26 cellular contexts compared by ENCODE assay signal in the genomic region with DNA sequence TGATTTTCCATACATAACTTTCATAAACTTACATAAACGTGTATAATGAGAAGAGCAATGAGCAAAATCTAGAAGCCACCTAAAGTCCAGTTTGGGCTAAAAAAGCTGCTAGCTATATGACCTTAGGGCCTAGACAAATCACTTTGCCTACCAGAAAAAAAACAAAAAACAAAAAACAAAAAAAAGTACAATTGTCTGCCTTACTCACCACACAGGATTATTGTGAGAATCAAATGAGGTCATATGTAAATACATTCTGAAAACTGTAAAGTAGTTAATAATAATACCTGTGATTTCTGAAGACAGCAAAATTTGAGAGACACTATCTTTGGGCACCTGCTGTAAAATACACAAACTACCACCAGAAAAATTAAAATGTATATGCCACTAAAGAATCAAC. TPM values are rescaled to one million over a fixed set of nuclear protein-coding genes. Genes with fewer than 3 reads are reported as not detected.
DNase-seq lines count a peak whose midpoint lies in the region; ATAC-seq and TF ChIP-seq lines count a peak whose summit lies in the region.
"Had no signal": no experiment of that assay in that cellular context is flagged by ENCODE, and none has a peak within 500 bp of the region (broad histone marks: within the 10 kb centered on the region; RNA-seq: fewer than 3 reads in every experiment).

No MANE protein-coding gene starts in this region.

- ATAC-seq in CD4-positive, alpha-beta T cell (ENCODE audit: poor library complexity) = no peak
- no peak for ATAC-seq in HG02938 (IDR thresholded peaks at IDR 0.05; ENCODE audit: unreplicated experiment)
- ATAC-seq: gastroesophageal sphincter; GM23338; left colon; naive thymus-derived CD4-positive, alpha-beta T cell had no signal

- H3K27ac Mint-ChIP-seq in CD4-positive, alpha-beta T cell = no peak overlapping the region
- no peak overlapping the region for H3K27ac Mint-ChIP-seq in HFFc6
- no peak overlapping the region for H3K27ac Mint-ChIP-seq in activated CD4-positive, alpha-beta T cell treated with anti-CD3 and anti-CD28 coated beads, Interleukin-2, amount 10 ng/mL, durations not matched to agents 7 days and 5 days
- H3K27ac Mint-ChIP-seq: activated naive CD8-positive, alpha-beta T cell treated with anti-CD3 and anti-CD28 coated beads for 36 hours; GM23338; naive thymus-derived CD4-positive, alpha-beta T cell; T-helper 1 cell treated with Interleukin-12 subunit alpha and Interleukin-12 subunit beta and Interleukin-4 antibody, amounts not matched to agents 30 μg/mL and 1 μg/mL, for 36 hours had no signal

- no peaks in the 10 kb centered on the region for H3K9me3 ChIP-seq in CD4-positive, alpha-beta T cell (ENCODE audit: control insufficient read depth, low read length)
- H3K9me3 ChIP-seq in mammary epithelial cell (replicated peaks; ENCODE audit: insufficient read depth, low read length) = no peaks in the 10 kb centered on the region
- no peaks in the 10 kb centered on the region for H3K9me3 ChIP-seq in skeletal muscle satellite cell (replicated peaks; ENCODE audit: low read length)
- H3K9me3 ChIP-seq: ascending aorta, gastroesophageal sphincter, tibial nerve had no signal

- H3K4me3 ChIP-seq in mammary epithelial cell (replicated peaks in 1 of 3; ENCODE audit: insufficient read depth in 1 of 3, low read depth in 2 of 3, low read length in 3 of 3) = peak overlapping the region in 2 of 3 experiments; percentile 9 to 100
- H3K4me3 ChIP-seq in skeletal muscle satellite cell (ENCODE audit: low read length) = peak overlapping the region; percentile 85
- H3K4me3 ChIP-seq: ascending aorta, gastroesophageal sphincter, GM23338, tibial nerve had no signal

- POLR2A ChIA-PET in CD4-positive, alpha-beta T cell (lab: Charles Lee) = interaction anchor here (1.0 to 1.1 kb wide), 2 partner anchors 16 to 62 kb away, joined by 3 to 4 read pairs; no protein-coding TSS in a partner anchor
- POLR2A ChIA-PET in activated CD4-positive, alpha-beta T cell treated with anti-CD3 and anti-CD28 coated beads, Interleukin-2, amount 10 ng/mL, durations not matched to agents 7 days and 5 days (lab: Charles Lee) = no interaction called here

- intact Hi-C loops in CD4-positive, alpha-beta T cell (cut with DNase I, micrococcal nuclease) = loop anchor here (10.0 kb wide), 1 partner anchor 400 kb away; no protein-coding TSS in a partner anchor
- intact Hi-C loops in mammary epithelial cell (cut with micrococcal nuclease) = no loop called here

- H3K27me3 Mint-ChIP-seq in CD4-positive, alpha-beta T cell = no peaks in the 10 kb centered on the region
- H3K27me3 Mint-ChIP-seq in HFFc6 (ENCODE audit: insufficient read depth) = no peaks in the 10 kb centered on the region
- H3K27me3 Mint-ChIP-seq in activated CD4-positive, alpha-beta T cell treated with anti-CD3 and anti-CD28 coated beads, Interleukin-2, amount 10 ng/mL, durations not matched to agents 7 days and 5 days = no peaks in the 10 kb centered on the region
- H3K27me3 Mint-ChIP-seq: activated naive CD8-positive, alpha-beta T cell treated with anti-CD3 and anti-CD28 coated beads for 36 hours; central memory CD8-positive, alpha-beta T cell had no signal

- H3K79me2 ChIP-seq in mammary epithelial cell (ENCODE audit: insufficient read depth, low read length) = peaks cover 91% of the 10 kb centered on the region

- BruUV-seq in mammary epithelial cell (replicated peaks; lab: Mats Ljungman, UMichigan) = no TSS peak

- H3K27me3 ChIP-seq in CD4-positive, alpha-beta T cell (ENCODE audit: control insufficient read depth, insufficient read depth, low read length) = no peaks in the 10 kb centered on the region
- H3K27me3 ChIP-seq in mammary epithelial cell (ENCODE audit: insufficient read depth, low read length) (no peaks in the 10 kb centered on the region), skeletal muscle satellite cell (ENCODE audit: control insufficient read depth, insufficient read depth, low read length) (no peaks in the 10 kb centered on the region)
- H3K27me3 ChIP-seq: ascending aorta, gastroesophageal sphincter, tibial nerve had no signal

- CTCF ChIA-PET in CD4-positive, alpha-beta T cell (lab: Charles Lee) = interaction anchor here (0.7 to 3.3 kb wide), 2 partner anchors 9 to 398 kb away, joined by 3 to 13 read pairs; no protein-coding TSS in a partner anchor
- CTCF ChIA-PET in mammary epithelial cell (lab: Charles Lee; ENCODE audit: low non-redundant PET) = no interaction called here
- CTCF ChIA-PET in activated CD4-positive, alpha-beta T cell treated with anti-CD3 and anti-CD28 coated beads, Interleukin-2, amount 10 ng/mL, durations not matched to agents 7 days and 5 days (lab: Charles Lee) = interaction anchor here (1.3 kb wide), 1 partner anchor 253 kb away, joined by 3 read pairs; no protein-coding TSS in a partner anchor

- H3K36me3 ChIP-seq in mammary epithelial cell (ENCODE audit: insufficient read depth, low read length) (no peaks in the 10 kb centered on the region), skeletal muscle satellite cell (ENCODE audit: insufficient read depth, low read length) (peaks cover 25% of the 10 kb centered on the region)
- H3K36me3 ChIP-seq: ascending aorta, gastroesophageal sphincter, tibial nerve had no signal

- no peak for TF ChIP-seq CTCF in CD4-positive, alpha-beta T cell (IDR thresholded peaks at IDR 0.05)
- TF ChIP-seq CTCF in HFFc6 (IDR thresholded peaks at IDR 0.05) = no peak
- TF ChIP-seq CTCF in mammary epithelial cell (conservative IDR thresholded peaks at IDR 0.05 in 1 of 2, IDR thresholded peaks at IDR 0.05 in 1 of 2; ENCODE audit: extremely low read depth in 1 of 2, insufficient read depth in 1 of 2, low read depth in 1 of 2, low read length in 2 of 2) = no peak

- H3K36me3 Mint-ChIP-seq in CD4-positive, alpha-beta T cell (ENCODE audit: low read depth) = peaks cover 11% of the 10 kb centered on the region
- H3K36me3 Mint-ChIP-seq in HFFc6 (ENCODE audit: low read depth) = peaks cover 8% of the 10 kb centered on the region
- no peaks in the 10 kb centered on the region for H3K36me3 Mint-ChIP-seq in activated CD4-positive, alpha-beta T cell treated with anti-CD3 and anti-CD28 coated beads, Interleukin-2, amount 10 ng/mL, durations not matched to agents 7 days and 5 days (ENCODE audit: low read depth)

- DNase-seq in CD4-positive, alpha-beta T cell = no peak
- no peak for DNase-seq in HFFc6
- DNase-seq in mammary epithelial cell = no peak
- no peak for DNase-seq in activated CD4-positive, alpha-beta T cell treated with anti-CD3 and anti-CD28 coated beads, Interleukin-2, amount 10 ng/mL, durations not matched to agents 7 days and 5 days
- DNase-seq in NCI-H524 treated with DMSO at 0.1 percent for 48 hours (lab: John Stamatoyannopoulos, UW) = no peak
- no peak for DNase-seq in KBM-7
- DNase-seq: activated CD4-positive, alpha-beta T cell treated with anti-CD3 and anti-CD28 coated beads for 1 hour; activated effector memory CD4-positive, alpha-beta T cell treated with Interleukin-2 at 50 U/mL for 16 hours; activated naive CD8-positive, alpha-beta T cell treated with anti-CD3 and anti-CD28 coated beads for 36 hours; activated T-cell treated with anti-CD3 and anti-CD28 coated beads for 4 hours; hippocampal formation; IMR-90; left colon; naive thymus-derived CD4-positive, alpha-beta T cell; NCI-H1105; NCI-H187 treated with DMSO at 0.1 percent for 48 hours; NCI-H526 treated with DMSO at 0.1 percent for 48 hours had no signal

- 83% methylated on average over 1 of the region's 1 CpG for WGBS in mammary epithelial cell (ENCODE audit: low coverage, missing lambda C conversion rate)

- H3K4me1 ChIP-seq in mammary epithelial cell (ENCODE audit: insufficient read depth, low read length) (peaks cover 12% of the 10 kb centered on the region), skeletal muscle satellite cell (ENCODE audit: control insufficient read depth, insufficient read depth, low read length) (peaks cover 47% of the 10 kb centered on the region)

- dilution Hi-C loops in mammary epithelial cell (cut with HindIII; ENCODE audit: low sequenced_read_pairs) = no loop called here

- in situ Hi-C loops in mammary epithelial cell (cut with MboI; ENCODE audit: low sequenced_read_pairs in 2 of 2) (no loop called here), KBM-7 (cut with MboI; ENCODE audit: low pct_unique_long_range_greater_than_20kb, low sequenced_read_pairs) (no loop called here)

- H3K4me2 ChIP-seq in mammary epithelial cell (ENCODE audit: insufficient read depth, low read depth, low read length) (peak overlapping the region; percentile 84), skeletal muscle satellite cell (ENCODE audit: low read length) (peak overlapping the region; percentile 81)
- H3K4me2 ChIP-seq: GM23338 had no signal

- H3K27ac ChIP-seq in CD4-positive, alpha-beta T cell (ENCODE audit: low read depth, low read length) = no peak overlapping the region
- peak overlapping the region; percentile 37 for H3K27ac ChIP-seq in mammary epithelial cell (ENCODE audit: insufficient read depth, low read depth, low read length)
- H3K27ac ChIP-seq: ascending aorta, gastroesophageal sphincter, RWPE1, tibial nerve had no signal

- peaks cover 71% of the 10 kb centered on the region for H3K4me1 Mint-ChIP-seq in CD4-positive, alpha-beta T cell (ENCODE audit: low read depth)
- peaks cover 72% of the 10 kb centered on the region for H3K4me1 Mint-ChIP-seq in HFFc6 (ENCODE audit: low read depth)
- peaks cover 32% of the 10 kb centered on the region for H3K4me1 Mint-ChIP-seq in activated CD4-positive, alpha-beta T cell treated with anti-CD3 and anti-CD28 coated beads, Interleukin-2, amount 10 ng/mL, durations not matched to agents 7 days and 5 days

- peak overlapping the region; percentile 23 for H3K4me3 Mint-ChIP-seq in CD4-positive, alpha-beta T cell
- peak overlapping the region; percentile 28; the same call in 1 of the 2 replicates for H3K4me3 Mint-ChIP-seq in HFFc6
- H3K4me3 Mint-ChIP-seq in activated CD4-positive, alpha-beta T cell treated with anti-CD3 and anti-CD28 coated beads, Interleukin-2, amount 10 ng/mL, durations not matched to agents 7 days and 5 days = no peak overlapping the region
- H3K4me3 Mint-ChIP-seq: activated naive CD8-positive, alpha-beta T cell treated with anti-CD3 and anti-CD28 coated beads for 36 hours; central memory CD8-positive, alpha-beta T cell; GM23338; T-helper 1 cell treated with Interleukin-12 subunit alpha and Interleukin-12 subunit beta and Interleukin-4 antibody, amounts not matched to agents 30 μg/mL and 1 μg/mL, for 36 hours had no signal

- H3K9me3 Mint-ChIP-seq in CD4-positive, alpha-beta T cell = no peaks in the 10 kb centered on the region
- no peaks in the 10 kb centered on the region for H3K9me3 Mint-ChIP-seq in HFFc6
- no peaks in the 10 kb centered on the region for H3K9me3 Mint-ChIP-seq in activated CD4-positive, alpha-beta T cell treated with anti-CD3 and anti-CD28 coated beads, Interleukin-2, amount 10 ng/mL, durations not matched to agents 7 days and 5 days
- H3K9me3 Mint-ChIP-seq: activated naive CD8-positive, alpha-beta T cell treated with anti-CD3 and anti-CD28 coated beads for 36 hours; central memory CD8-positive, alpha-beta T cell; GM23338; T-helper 1 cell treated with Interleukin-12 subunit alpha and Interleukin-12 subunit beta and Interleukin-4 antibody, amounts not matched to agents 30 μg/mL and 1 μg/mL, for 36 hours had no signal

- H3K9ac ChIP-seq in mammary epithelial cell (ENCODE audit: insufficient read depth, low read length) = no peak overlapping the region
- H3K9ac ChIP-seq in skeletal muscle satellite cell (ENCODE audit: low read depth, low read length) = peak overlapping the region; percentile 99

- no peak overlapping the region for H2AFZ ChIP-seq in mammary epithelial cell (ENCODE audit: low read depth, low read length)
- H2AFZ ChIP-seq: GM23338 had no signal

- H4K20me1 ChIP-seq in mammary epithelial cell (ENCODE audit: insufficient read depth, low read length) = peaks cover 3% of the 10 kb centered on the region

RNA-seq across cellular contexts. Expression of gene ATP2B1, which starts 4.2 kb away (rescaled TPM):
- 100 to 1,000 TPM in 1 of 2 experiments, 10 to 100 TPM in 1; 98.2 to 100 TPM for total RNA-seq in CD4-positive, alpha-beta T cell
- total RNA-seq in HFFc6 (2021; fragmentation: NEBNext Ultra II Directional; extraction: Animal tissue kit (Norgen Biotek cat#: 25700)) = 10 to 100 TPM; 45.3 to 67.6 (median 53.4) TPM
- 10 to 100 TPM; 63.8 to 97.7 TPM for total RNA-seq in mammary epithelial cell
- 26.1 TPM for polyA plus RNA-seq in mammary epithelial cell
- polyA minus RNA-seq in mammary epithelial cell = 65.9 TPM
- 116 and 172 TPM in 2 replicates for total RNA-seq in skeletal muscle satellite cell (2012; rRNA removed)
- total RNA-seq in activated CD4-positive, alpha-beta T cell treated with anti-CD3 and anti-CD28 coated beads, Interleukin-2, amount 10 ng/mL, durations not matched to agents 7 days and 5 days = 10 to 100 TPM; 24.2 to 26.6 TPM
